In genomic region chr21:35325953-35326352, GRCh38 we compare ENCODE assay signal across 21 cellular contexts.
"Had no signal": no experiment of that assay in that cellular context is flagged by ENCODE, and none has a peak within 500 bp of the region (broad histone marks: within the 10 kb centered on the region; RNA-seq: fewer than 3 reads in every experiment).

No MANE protein-coding gene starts in this region.

- H3K4me3 Mint-ChIP-seq: activated CD4-positive, alpha-beta memory T cell treated with anti-CD3 and anti-CD28 coated beads, Interleukin-2, amount 10 ng/mL, durations not matched to agents 7 days and 5 days; activated naive CD4-positive, alpha-beta T cell treated with anti-CD3 and anti-CD28 coated beads for 36 hours; activated T-helper 17 cell treated with anti-CD3 and anti-CD28 coated beads, Interleukin-2, amount 50 U/mL, for 72 hours; central memory CD8-positive, alpha-beta T cell; immature natural killer cell; naive thymus-derived CD4-positive, alpha-beta T cell; neural progenitor cell had no signal

- H3K27ac Mint-ChIP-seq: activated CD4-positive, alpha-beta memory T cell treated with anti-CD3 and anti-CD28 coated beads, Interleukin-2, amount 10 ng/mL, durations not matched to agents 7 days and 5 days; activated naive CD4-positive, alpha-beta T cell treated with anti-CD3 and anti-CD28 coated beads for 36 hours; activated T-helper 17 cell treated with anti-CD3 and anti-CD28 coated beads, Interleukin-2, amount 50 U/mL, for 72 hours; immature natural killer cell; naive thymus-derived CD4-positive, alpha-beta T cell; neural progenitor cell; progenitor cell of endocrine pancreas had no signal

- H3K4me1 Mint-ChIP-seq: activated CD4-positive, alpha-beta memory T cell treated with anti-CD3 and anti-CD28 coated beads, Interleukin-2, amount 10 ng/mL, durations not matched to agents 7 days and 5 days; central memory CD8-positive, alpha-beta T cell; immature natural killer cell; neural progenitor cell had no signal

- H3K9ac ChIP-seq: neural progenitor cell had no signal

- H3K36me3 ChIP-seq: gastroesophageal sphincter, heart left ventricle, neural progenitor cell, right atrium auricular region, WERI-Rb-1 had no signal

- ATAC-seq: activated T-helper 17 cell treated with anti-CD3 and anti-CD28 coated beads, Interleukin-2, amount 50 U/mL, for 72 hours; gastroesophageal sphincter; heart left ventricle; left ventricle myocardium superior; naive thymus-derived CD4-positive, alpha-beta T cell had no signal

- H3K9me3 ChIP-seq: gastroesophageal sphincter, mucosa of descending colon, right atrium auricular region had no signal

- H3K9me3 Mint-ChIP-seq: activated CD4-positive, alpha-beta memory T cell treated with anti-CD3 and anti-CD28 coated beads, Interleukin-2, amount 10 ng/mL, durations not matched to agents 7 days and 5 days; activated naive CD4-positive, alpha-beta T cell treated with anti-CD3 and anti-CD28 coated beads for 36 hours; activated T-helper 17 cell treated with anti-CD3 and anti-CD28 coated beads, Interleukin-2, amount 50 U/mL, for 72 hours; central memory CD8-positive, alpha-beta T cell; immature natural killer cell; neural progenitor cell had no signal

- H3K4me3 ChIP-seq: coronary artery, gastroesophageal sphincter, heart left ventricle, mucosa of descending colon, neural progenitor cell, right atrium auricular region had no signal

- H3K36me3 Mint-ChIP-seq: immature natural killer cell, neural progenitor cell had no signal

- H3K27ac ChIP-seq: neural progenitor cell, WERI-Rb-1 had no signal

- H3K4me1 ChIP-seq: neural progenitor cell had no signal

- DNase-seq: activated CD4-positive, alpha-beta memory T cell treated with anti-CD3 and anti-CD28 coated beads, Interleukin-2, amount 10 ng/mL, durations not matched to agents 7 days and 5 days; activated naive CD4-positive, alpha-beta T cell treated with anti-CD3 and anti-CD28 coated beads for 36 hours; activated T-cell treated with anti-CD3 and anti-CD28 coated beads, Interleukin-2, amount 50 U/mL, for 1 hour; anterior cingulate cortex; heart left ventricle; immature natural killer cell; kidney glomerular epithelial cell; left ventricle myocardium superior; mucosa of descending colon; naive thymus-derived CD4-positive, alpha-beta T cell; stimulated activated CD4-positive, alpha-beta T cell treated with anti-CD3 and anti-CD28 coated beads, Interleukin-4, amount 100 ng/mL, for 1 hour; T-helper 1 cell; T-helper 9 cell; WERI-Rb-1 had no signal

- H3K27me3 ChIP-seq: gastroesophageal sphincter, neural progenitor cell, right atrium auricular region had no signal

- H3K27me3 Mint-ChIP-seq: activated T-helper 17 cell treated with anti-CD3 and anti-CD28 coated beads, Interleukin-2, amount 50 U/mL, for 72 hours; naive thymus-derived CD4-positive, alpha-beta T cell had no signal
